1 cellular context compared by ENCODE assay signal in genomic region chr18:12423820-12424219, GRCh38.
TF ChIP-seq lines count a peak whose summit lies in the region.

No MANE protein-coding gene starts in this region.

TF ChIP-seq in endothelial cell of umbilical vein, 7 proteins besides CTCF, POLR2A, EP300 and RAD21:
- TF ChIP-seq FOS (IDR thresholded peaks at IDR 0.05; ENCODE audit: borderline replicate concordance, insufficient read depth, low read length) (no peak), GATA2 (IDR thresholded peaks at IDR 0.05; ENCODE audit: insufficient read depth, insufficient read length, low read depth, low read length) (no peak), JUN (IDR thresholded peaks at IDR 0.05; ENCODE audit: borderline replicate concordance, insufficient read depth, insufficient read length, low read depth) (no peak), EZH2 (IDR thresholded peaks at IDR 0.05; ENCODE audit: borderline replicate concordance, low read depth, low read length, severe bottlenecking) (no peak), MAX (IDR thresholded peaks at IDR 0.05; ENCODE audit: insufficient read depth, insufficient read length) (no peak), MYC (IDR thresholded peaks at IDR 0.05; ENCODE audit: low read depth, low read length) (no peak), POLR2AphosphoS5 (IDR thresholded peaks at IDR 0.05; ENCODE audit: insufficient read depth, low read depth, low read length) (no peak)
